In the genomic region with DNA sequence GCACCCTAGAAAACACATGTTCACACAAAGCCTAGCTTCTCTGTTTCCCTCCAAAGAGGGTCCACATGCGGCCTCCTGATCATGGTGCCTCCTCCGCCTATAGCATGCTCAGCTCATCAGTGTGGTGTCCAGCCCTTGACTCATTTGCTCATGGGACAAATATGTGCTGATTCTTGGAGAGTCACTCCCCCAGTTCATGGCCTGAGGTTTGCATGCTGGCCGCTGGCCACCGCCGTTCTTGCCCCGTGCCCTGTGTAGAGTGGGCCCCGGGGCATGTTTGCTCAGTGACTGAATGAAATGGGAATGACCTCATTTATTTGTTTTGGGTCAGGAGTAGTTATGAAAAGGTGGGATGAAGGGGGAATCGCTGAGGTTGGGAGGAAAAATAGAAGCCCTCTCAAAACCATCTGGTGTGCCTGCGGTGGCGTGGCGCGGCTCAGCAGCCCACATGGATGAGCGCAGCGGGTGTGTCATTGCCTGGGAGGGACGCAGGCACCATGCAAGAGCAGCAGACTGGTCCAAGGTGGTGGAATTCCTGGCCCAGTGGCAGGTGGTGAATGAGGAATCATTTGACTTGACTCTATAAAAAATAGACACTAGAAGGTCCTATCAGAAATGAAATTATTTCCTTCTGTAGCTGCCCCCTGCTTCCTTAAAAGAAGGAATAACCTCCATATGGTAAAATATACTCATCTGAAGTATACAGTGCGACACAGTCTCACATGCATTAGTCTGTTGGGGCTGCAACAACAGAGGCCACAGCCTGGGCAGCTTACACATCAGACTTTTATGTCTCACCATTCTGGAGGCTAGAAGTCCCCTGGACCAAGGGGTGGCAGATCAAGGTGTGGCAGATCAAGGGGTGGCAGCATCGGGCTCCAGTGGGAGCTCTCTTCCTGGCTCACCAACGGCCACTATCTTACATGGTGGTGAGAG, we compare ENCODE assay signal across 10 cellular contexts. TPM values are rescaled to one million over a fixed set of nuclear protein-coding genes. Genes with fewer than 3 reads are reported as not detected.
DNase-seq lines count a peak whose midpoint lies in the region; ATAC-seq and TF ChIP-seq lines count a peak whose summit lies in the region.
"Had no signal": no experiment of that assay in that cellular context is flagged by ENCODE, and none has a peak within 500 bp of the region (broad histone marks: within the 10 kb centered on the region; RNA-seq: fewer than 3 reads in every experiment).

No MANE protein-coding gene starts in this region.

- peaks cover 4% of the 10 kb centered on the region for H3K9me3 Mint-ChIP-seq in progenitor cell of endocrine pancreas (ENCODE audit: low read depth)
- peaks cover 2% of the 10 kb centered on the region for H3K9me3 Mint-ChIP-seq in activated naive CD4-positive, alpha-beta T cell treated with anti-CD3 and anti-CD28 coated beads, Interleukin-2, amount 10 ng/mL, durations not matched to agents 7 days and 5 days

- no peak overlapping the region for H3K4me3 ChIP-seq in choroid plexus epithelial cell (ENCODE audit: low read depth, low read length)

- peak; percentile 81 for DNase-seq in G401 (ENCODE audit: low spot score)
- peak; percentile 95 for DNase-seq in NCI-H69 (lab: John Stamatoyannopoulos, UW)
- DNase-seq in choroid plexus epithelial cell (ENCODE audit: low read depth), result peak; percentile 93
- DNase-seq in progenitor cell of endocrine pancreas (ENCODE audit: low spot score, unreplicated experiment), result no peak
- no peak for DNase-seq in AML-193 (lab: John Stamatoyannopoulos, UW)
- no peak for DNase-seq in NCI-H1048 (lab: John Stamatoyannopoulos, UW)
- DNase-seq in activated naive CD4-positive, alpha-beta T cell treated with anti-CD3 and anti-CD28 coated beads, Interleukin-2, amount 10 ng/mL, durations not matched to agents 7 days and 5 days, result no peak
- DNase-seq: midbrain, NCI-H82 had no signal

- peak overlapping the region; percentile 33 for H3K4me3 Mint-ChIP-seq in progenitor cell of endocrine pancreas (ENCODE audit: low read depth)
- H3K4me3 Mint-ChIP-seq in activated naive CD4-positive, alpha-beta T cell treated with anti-CD3 and anti-CD28 coated beads, Interleukin-2, amount 10 ng/mL, durations not matched to agents 7 days and 5 days, result no peak overlapping the region

- H3K36me3 Mint-ChIP-seq in progenitor cell of endocrine pancreas (ENCODE audit: insufficient read depth), result peaks cover 16% of the 10 kb centered on the region
- H3K36me3 Mint-ChIP-seq in activated naive CD4-positive, alpha-beta T cell treated with anti-CD3 and anti-CD28 coated beads, Interleukin-2, amount 10 ng/mL, durations not matched to agents 7 days and 5 days, result no peaks in the 10 kb centered on the region

- in situ Hi-C loops in G401 (cut with HindIII; ENCODE audit: low sequenced_read_pairs), result no loop called here

- no peaks in the 10 kb centered on the region for H3K27me3 Mint-ChIP-seq in progenitor cell of endocrine pancreas
- H3K27me3 Mint-ChIP-seq in activated naive CD4-positive, alpha-beta T cell treated with anti-CD3 and anti-CD28 coated beads, Interleukin-2, amount 10 ng/mL, durations not matched to agents 7 days and 5 days, result peaks cover 43% of the 10 kb centered on the region

- ATAC-seq in HG03045 (IDR thresholded peaks at IDR 0.05; ENCODE audit: unreplicated experiment), result no peak

- TF ChIP-seq CTCF in choroid plexus epithelial cell (conservative IDR thresholded peaks at IDR 0.05; ENCODE audit: low read depth, low read length), result no peak
- no peak for TF ChIP-seq CTCF in progenitor cell of endocrine pancreas (IDR thresholded peaks at IDR 0.05; ENCODE audit: unreplicated experiment)

- H3K27ac Mint-ChIP-seq in progenitor cell of endocrine pancreas, result no peak overlapping the region
- H3K27ac Mint-ChIP-seq in activated naive CD4-positive, alpha-beta T cell treated with anti-CD3 and anti-CD28 coated beads, Interleukin-2, amount 10 ng/mL, durations not matched to agents 7 days and 5 days, result no peak overlapping the region

- CTCF ChIA-PET in activated naive CD4-positive, alpha-beta T cell treated with anti-CD3 and anti-CD28 coated beads, Interleukin-2, amount 10 ng/mL, durations not matched to agents 7 days and 5 days (lab: Charles Lee), result no interaction called here

- peaks cover 4% of the 10 kb centered on the region for H3K4me1 Mint-ChIP-seq in progenitor cell of endocrine pancreas (ENCODE audit: low read depth)
- H3K4me1 Mint-ChIP-seq in activated naive CD4-positive, alpha-beta T cell treated with anti-CD3 and anti-CD28 coated beads, Interleukin-2, amount 10 ng/mL, durations not matched to agents 7 days and 5 days, result no peaks in the 10 kb centered on the region

RNA-seq across cellular contexts. Expression of gene CRISPLD2, which starts 31.7 kb away (rescaled TPM):
- 0.03 TPM in 1 of 2 replicates, not detected in the other for total RNA-seq in G401 (2014; rRNA removed; shearing (Covaris generic))
- 10.0 and 11.0 TPM in 2 replicates for total RNA-seq in progenitor cell of endocrine pancreas

Comparison
In these comparisons a context has a peak if more than half of its experiments do, and no peak if none do; other contexts are left out.
1. DNase-seq: peak in G401 (single experiment), NCI-H69 (single experiment) and choroid plexus epithelial cell (single experiment); none in progenitor cell of endocrine pancreas (single experiment), AML-193 (0 of 2), NCI-H1048 (single experiment) and activated naive CD4-positive, alpha-beta T cell treated with anti-CD3 and anti-CD28 coated beads, Interleukin-2, amount 10 ng/mL, durations not matched to agents 7 days and 5 days (single experiment).
2. RNA of gene CRISPLD2, which starts 31.7 kb away (total RNA-seq): 10.0 to 11.0 TPM in progenitor cell of endocrine pancreas; 0.03 TPM in G401; every median in the first group is over 10 times any median in the second.